Comparison of ENCODE assay signal across 1 cellular context in genomic region chr6:148608211-148608951, GRCh38.
TF ChIP-seq lines count a peak whose summit lies in the region.

No MANE protein-coding gene starts in this region.

TF ChIP-seq in IMR-90, 13 proteins besides CTCF, POLR2A, EP300 and RAD21 (continued from another document):
- TF ChIP-seq CEBPB (IDR thresholded peaks at IDR 0.05; ENCODE audit: low read depth, low read length) (no peak), USF2 (IDR thresholded peaks at IDR 0.05; ENCODE audit: low read depth, low read length) (no peak), NFE2L2 (IDR thresholded peaks at IDR 0.05; ENCODE audit: low read depth, low read length) (no peak), CHD1 (IDR thresholded peaks at IDR 0.05; ENCODE audit: low read depth, low read length) (no peak)
